Comparison of ENCODE assay signal across 1 cellular context in genomic region chr3:17573396-17573795, GRCh38.
TF ChIP-seq lines count a peak whose summit lies in the region.

No MANE protein-coding gene starts in this region.

TF ChIP-seq in GM12878, 131 proteins besides CTCF, POLR2A, EP300 and RAD21 (continued from another document):
- TF ChIP-seq RFX5 (IDR thresholded peaks at IDR 0.05; ENCODE audit: low read depth, low read length) (no peak), CREM (IDR thresholded peaks at IDR 0.05; ENCODE audit: low read depth) (peak; percentile 52; the same call in 1 of the 2 replicates), IRF3 (IDR thresholded peaks at IDR 0.05) (no peak), JUNB (IDR thresholded peaks at IDR 0.05) (peak; percentile 88), IKZF1 (conservative IDR thresholded peaks at IDR 0.05) (peak; percentile 35), YY1 (IDR thresholded peaks at IDR 0.05; ENCODE audit: low read depth, low read length) (0 out of 2 replicates have a peak, but pooled peaks have one; percentile 36), RELA (IDR thresholded peaks at IDR 0.05; ENCODE audit: borderline replicate concordance, partially characterized antibody) (no peak), MTA2 (IDR thresholded peaks at IDR 0.05; ENCODE audit: low read depth) (0 out of 2 replicates have a peak, but pooled peaks have one; percentile 43), ZBTB4 (CRISPR knock-in tag; IDR thresholded peaks at IDR 0.05) (no peak), PRDM15 (CRISPR knock-in tag; IDR thresholded peaks at IDR 0.05) (no peak), BCL11A (IDR thresholded peaks at IDR 0.05; ENCODE audit: low read depth, low read length) (peak; percentile 77; the same call in 1 of the 2 replicates), TCF7 (IDR thresholded peaks at IDR 0.05; ENCODE audit: borderline replicate concordance) (no peak), IKZF2 (IDR thresholded peaks at IDR 0.05) (peak; percentile 43 to 44; a peak in 3 of 4 replicates), SKIL (IDR thresholded peaks at IDR 0.05; ENCODE audit: low read depth, poor library complexity, severe bottlenecking) (no peak), NFXL1 (IDR thresholded peaks at IDR 0.05; ENCODE audit: borderline replicate concordance) (no peak), IRF4 (IDR thresholded peaks at IDR 0.05; ENCODE audit: low read depth, low read length) (peak; percentile 87), JUND (IDR thresholded peaks at IDR 0.05; ENCODE audit: low read depth, low read length) (peak; percentile 42; the same call in 1 of the 2 replicates), MTA3 (IDR thresholded peaks at IDR 0.05; ENCODE audit: borderline replicate concordance, low read length) (peak; percentile 81; the same call in 1 of the 2 replicates), SPI1 (IDR thresholded peaks at IDR 0.05; ENCODE audit: borderline replicate concordance, insufficient read depth, low read depth, low read length) (peak; percentile 95), ETV6 (conservative IDR thresholded peaks at IDR 0.05 in 1 of 2, IDR thresholded peaks at IDR 0.05 in 1 of 2; ENCODE audit: borderline replicate concordance in 1 of 2, low read depth in 1 of 2) (peak in 1 of 2 experiments; percentile 47; a peak in 1 of 4 replicates), CEBPB (IDR thresholded peaks at IDR 0.05; ENCODE audit: borderline replicate concordance in 1 of 2, low read depth in 2 of 2, low read length in 2 of 2) (no peak), FOXK2 (IDR thresholded peaks at IDR 0.05) (no peak), NFIC (IDR thresholded peaks at IDR 0.05; ENCODE audit: low read depth, low read length) (peak; percentile 91), FOXM1 (IDR thresholded peaks at IDR 0.05; ENCODE audit: low read depth, low read length) (peak; percentile 55; the same call in 1 of the 2 replicates)
TF ChIP-seq in GM12878: peak in this region for 24.
